In genomic region chrX:19152762-19153161, GRCh38 we compare ENCODE assay signal across 20 cellular contexts. TPM values are rescaled to one million over a fixed set of nuclear protein-coding genes. Genes with fewer than 3 reads are reported as not detected.
"Had no signal": no experiment of that assay in that cellular context is flagged by ENCODE, and none has a peak within 500 bp of the region (broad histone marks: within the 10 kb centered on the region; RNA-seq: fewer than 3 reads in every experiment).

No MANE protein-coding gene starts in this region.

- H3K4me3 ChIP-seq: prostate gland, right lobe of liver, transverse colon had no signal

- H3K36me3 Mint-ChIP-seq: immature natural killer cell; stimulated activated naive B cell treated with anti-CD40 and anti-IgM and Interleukin-4, amounts not matched to agents 10 μg/mL and 1 μg/mL and 100 μg/mL, for 72 hours; WTC11 had no signal

- H3K27ac Mint-ChIP-seq: activated CD8-positive, alpha-beta T cell treated with anti-CD3 and anti-CD28 coated beads, Interleukin-2, amount 10 ng/mL, durations not matched to agents 7 days and 5 days; immature natural killer cell; natural killer cell treated with Interleukin-12 subunit alpha and Interleukin-12 subunit beta and Interleukin-15 and Interleukin-18, amount 100 ng/mL, for 72 hours; stimulated activated naive B cell treated with anti-CD40 and anti-IgM and Interleukin-4, amounts not matched to agents 10 μg/mL and 1 μg/mL and 100 μg/mL, for 72 hours; WTC11 had no signal

- H3K4me1 ChIP-seq: prostate gland, right lobe of liver, transverse colon had no signal

- H3K9me3 Mint-ChIP-seq: natural killer cell treated with Interleukin-12 subunit alpha and Interleukin-12 subunit beta and Interleukin-15 and Interleukin-18, amount 100 ng/mL, for 72 hours had no signal

- H3K27me3 Mint-ChIP-seq: central memory CD8-positive, alpha-beta T cell had no signal

- H3K27ac ChIP-seq: prostate gland, right lobe of liver, transverse colon had no signal

- ATAC-seq: activated CD8-positive, alpha-beta T cell treated with anti-CD3 and anti-CD28 coated beads, Interleukin-2, amount 10 ng/mL, durations not matched to agents 7 days and 5 days; left lobe of liver; natural killer cell treated with Interleukin-12 subunit alpha and Interleukin-12 subunit beta and Interleukin-15 and Interleukin-18, amount 100 ng/mL, for 72 hours; right lobe of liver; stimulated activated naive B cell treated with anti-CD40 and anti-IgM and Interleukin-4, amounts not matched to agents 10 μg/mL and 1 μg/mL and 100 μg/mL, for 72 hours; WTC11 had no signal

- H3K36me3 ChIP-seq: prostate gland, right lobe of liver, transverse colon had no signal

- H3K27me3 ChIP-seq: right lobe of liver, transverse colon had no signal

- H3K4me3 Mint-ChIP-seq: activated CD8-positive, alpha-beta T cell treated with anti-CD3 and anti-CD28 coated beads, Interleukin-2, amount 10 ng/mL, durations not matched to agents 7 days and 5 days; central memory CD8-positive, alpha-beta T cell; immature natural killer cell; natural killer cell treated with Interleukin-12 subunit alpha and Interleukin-12 subunit beta and Interleukin-15 and Interleukin-18, amount 100 ng/mL, for 72 hours; stimulated activated naive B cell treated with anti-CD40 and anti-IgM and Interleukin-4, amounts not matched to agents 10 μg/mL and 1 μg/mL and 100 μg/mL, for 72 hours; WTC11 had no signal

- H3K4me1 Mint-ChIP-seq: central memory CD8-positive, alpha-beta T cell; immature natural killer cell; stimulated activated naive B cell treated with anti-CD40 and anti-IgM and Interleukin-4, amounts not matched to agents 10 μg/mL and 1 μg/mL and 100 μg/mL, for 72 hours had no signal

- DNase-seq: activated CD4-positive, alpha-beta T cell treated with anti-CD3 and anti-CD28 coated beads for 48 hours; activated CD8-positive, alpha-beta memory T cell treated with anti-CD3 and anti-CD28 coated beads, Interleukin-2, amount 50 U/mL, for 48 hours; activated CD8-positive, alpha-beta T cell treated with anti-CD3 and anti-CD28 coated beads, Interleukin-2, amount 10 ng/mL, durations not matched to agents 7 days and 5 days; activated naive CD4-positive, alpha-beta T cell; aorta; immature natural killer cell; mesenchymal stem cell; occipital lobe; right lobe of liver; stimulated activated CD4-positive, alpha-beta T cell treated with anti-CD3 and anti-CD28 coated beads, Interleukin-2, amount 100 ng/mL, for 24 hours; stimulated activated naive B cell treated with anti-CD40 and anti-IgM and Interleukin-4, amounts not matched to agents 10 μg/mL and 1 μg/mL and 100 μg/mL, for 72 hours; substantia nigra; T-helper 1 cell; transverse colon had no signal

- H3K9me3 ChIP-seq: prostate gland, right lobe of liver, transverse colon had no signal

RNA-seq across cellular contexts. Expression of gene ADGRG2, which starts 30.5 kb away (rescaled TPM):
- total RNA-seq: activated CD8-positive, alpha-beta T cell treated with anti-CD3 and anti-CD28 coated beads, Interleukin-2, amount 10 ng/mL, durations not matched to agents 7 days and 5 days; fibroblast of villous mesenchyme had no signal
- polyA plus RNA-seq: immature natural killer cell had no signal
